23 cellular contexts compared by ENCODE assay signal in genomic region chr3:23785097-23785645, GRCh38.
"Had no signal": no experiment of that assay in that cellular context is flagged by ENCODE, and none has a peak within 500 bp of the region (broad histone marks: within the 10 kb centered on the region; RNA-seq: fewer than 3 reads in every experiment).

No MANE protein-coding gene starts in this region.

- DNase-seq: activated CD4-positive, alpha-beta T cell treated with anti-CD3 and anti-CD28 coated beads for 1 hour; activated CD4-positive, alpha-beta T cell treated with anti-CD3 and anti-CD28 coated beads, Interleukin-2, amount 50 U/mL, for 1 hour; activated CD8-positive, alpha-beta T cell treated with anti-CD3 and anti-CD28 coated beads for 36 hours; activated gamma-delta T cell treated with Interleukin-2 at 50 U/mL for 16 hours; activated naive CD8-positive, alpha-beta T cell treated with anti-CD3 and anti-CD28 coated beads, Interleukin-2, amount 50 U/mL, for 24 hours; activated T-cell treated with anti-CD3 and anti-CD28 coated beads, Interleukin-2, amount 50 U/mL, for 4 hours; anterior cingulate cortex; body of pancreas; cerebellar nuclear complex; colonic mucosa; effector CD8-positive, alpha-beta T cell; erythroblast; foreskin melanocyte; kidney glomerular epithelial cell; naive thymus-derived CD4-positive, alpha-beta T cell; ovary; sigmoid colon; small intestine; stimulated activated CD4-positive, alpha-beta T cell treated with anti-CD3 and anti-CD28 coated beads, Interleukin-4, amount 100 ng/mL, for 24 hours; T-helper 2 cell; trophoblast cell had no signal

- H3K9me3 ChIP-seq: body of pancreas, colonic mucosa, heart right ventricle, ovary, sigmoid colon, thoracic aorta had no signal

- H3K27me3 ChIP-seq: body of pancreas, colonic mucosa, heart right ventricle, ovary, sigmoid colon had no signal

- H3K36me3 ChIP-seq: colonic mucosa, heart right ventricle, ovary, sigmoid colon, thoracic aorta had no signal

- H3K27ac ChIP-seq: body of pancreas, colonic mucosa, ovary, sigmoid colon, thoracic aorta had no signal

- H3K4me1 ChIP-seq: body of pancreas, colonic mucosa, heart right ventricle, sigmoid colon had no signal

- H3K4me3 ChIP-seq: body of pancreas, colonic mucosa, heart right ventricle, ovary, sigmoid colon, thoracic aorta had no signal
